In the genomic region with DNA sequence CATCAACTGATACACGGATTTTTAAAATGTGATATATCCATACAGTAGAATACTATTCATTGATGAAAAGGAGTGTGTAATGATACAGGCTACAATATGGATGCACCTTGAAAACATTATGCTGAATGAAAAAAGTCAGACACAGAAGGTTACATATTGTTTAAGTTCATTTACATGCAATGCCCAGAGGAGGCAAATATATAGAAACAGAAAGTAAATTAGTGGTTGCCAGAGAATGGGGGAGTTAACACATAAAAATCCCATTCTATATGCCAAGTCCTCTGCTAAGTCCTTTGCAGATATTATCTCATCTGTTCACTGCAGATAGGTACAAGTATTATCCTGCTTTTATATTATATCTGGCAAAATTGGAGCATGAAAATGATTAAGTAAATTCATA, we compare ENCODE assay signal across 17 cellular contexts. TPM values are rescaled to one million over a fixed set of nuclear protein-coding genes. Genes with fewer than 3 reads are reported as not detected.
DNase-seq lines count a peak whose midpoint lies in the region; ATAC-seq, FAIRE-seq and TF ChIP-seq lines count a peak whose summit lies in the region.
"Had no signal": no experiment of that assay in that cellular context is flagged by ENCODE, and none has a peak within 500 bp of the region (broad histone marks: within the 10 kb centered on the region; RNA-seq: fewer than 3 reads in every experiment).

No MANE protein-coding gene starts in this region.

- no peak for TF ChIP-seq CTCF in OCI-LY7 (conservative IDR thresholded peaks at IDR 0.05; ENCODE audit: low read length)

- H3K79me2 ChIP-seq in OCI-LY7 (ENCODE audit: insufficient read depth, low read depth, low read length), result no peaks in the 10 kb centered on the region

- H3K4me1 ChIP-seq in OCI-LY7 (ENCODE audit: insufficient read depth, low read length, poor library complexity, severe bottlenecking), result no peaks in the 10 kb centered on the region
- H3K4me1 ChIP-seq: BLaER1 had no signal

- H3K9me2 ChIP-seq in OCI-LY7 (ENCODE audit: insufficient read depth, low read length), result no peaks in the 10 kb centered on the region

- BruUV-seq in OCI-LY7 (replicated peaks; lab: Mats Ljungman, UMichigan), result no TSS peak

- peak; percentile 71 for ATAC-seq in GM18909 (IDR thresholded peaks at IDR 0.05; ENCODE audit: poor library complexity, unreplicated experiment)
- ATAC-seq in HG02759 (IDR thresholded peaks at IDR 0.05; ENCODE audit: unreplicated experiment), result peak; percentile 65
- ATAC-seq: CD8-positive, alpha-beta T cell had no signal

- CTCF ChIA-PET in OCI-LY7 (lab: Charles Lee; ENCODE audit: unreplicated experiment), result no interaction called here

- no peak overlapping the region for H3K4me2 ChIP-seq in OCI-LY7 (ENCODE audit: low read length)
- H3K4me2 ChIP-seq: BLaER1 had no signal

- no peak for DNase-seq in GM18507 (ENCODE audit: extremely low spot score, insufficient read length, low read depth)
- DNase-seq in NCI-H526 treated with DMSO at 0.1 percent for 48 hours (lab: John Stamatoyannopoulos, UW), result peak; percentile 9
- no peak for DNase-seq in OCI-LY7 (ENCODE audit: low spot score)
- DNase-seq in GM19239 (ENCODE audit: insufficient read length, low spot score), result no peak
- no peak for DNase-seq in NCI-H1930 (lab: John Stamatoyannopoulos, UW)
- DNase-seq in HT-29 (ENCODE audit: low spot score), result no peak
- DNase-seq: CD8-positive, alpha-beta T cell; DMS79 treated with DMSO at 0.1 percent for 48 hours; HFFc6; KBM-7; NCI-H1092; NCI-H524; NK-92 treated with Interleukin-12 subunit alpha and Interleukin-12 subunit beta, amount 100 ng/mL, for 24 hours had no signal

- no peaks in the 10 kb centered on the region for H3K36me3 ChIP-seq in OCI-LY7 (ENCODE audit: insufficient read depth, low read length)
- H3K36me3 ChIP-seq: BLaER1 had no signal

- no peaks in the 10 kb centered on the region for H4K20me1 ChIP-seq in OCI-LY7 (ENCODE audit: insufficient read depth, low read length)
- H4K20me1 ChIP-seq: BLaER1 had no signal

- H3K27ac ChIP-seq in OCI-LY7 (ENCODE audit: low read depth, low read length, poor library complexity, severe bottlenecking), result no peak overlapping the region
- H3K27ac ChIP-seq: BLaER1, RWPE1 had no signal

- intact Hi-C loops in OCI-LY7 (cut with micrococcal nuclease; ENCODE audit: unreplicated experiment), result no loop called here

- no peak overlapping the region for H2AFZ ChIP-seq in OCI-LY7 (ENCODE audit: low read length)

- no peak overlapping the region for H3K4me3 ChIP-seq in OCI-LY7 (ENCODE audit: low read depth, low read length, poor library complexity, severe bottlenecking)
- H3K4me3 ChIP-seq: BLaER1 had no signal

- POLR2A ChIA-PET in OCI-LY7 (lab: Charles Lee), result interaction anchor here (0.9 kb wide), 1 partner anchor 377 kb away, joined by 5 read pairs; no protein-coding TSS in a partner anchor

- peak; percentile 21 for FAIRE-seq in GM18507 (lab: Jason Lieb, UNC)
- no peak for FAIRE-seq in GM19239 (lab: Jason Lieb, UNC)

- H3K9me3 ChIP-seq in OCI-LY7 (ENCODE audit: low read length), result no peaks in the 10 kb centered on the region

RNA-seq across cellular contexts. Expression of a gene that starts 22.1 kb away (rescaled TPM):
- 13.6 and 15.3 TPM in 2 replicates for total RNA-seq in OCI-LY7 (2014; rRNA removed; shearing (Covaris generic))
- total RNA-seq in OCI-LY7 (2022), result 22.6 and 24.4 TPM in 2 replicates
- 29.7 and 30.9 TPM in 2 replicates for total RNA-seq in HT-29 (2014; rRNA removed; shearing (Covaris generic))
